Comparison of ENCODE assay signal across 13 cellular contexts in the genomic region with DNA sequence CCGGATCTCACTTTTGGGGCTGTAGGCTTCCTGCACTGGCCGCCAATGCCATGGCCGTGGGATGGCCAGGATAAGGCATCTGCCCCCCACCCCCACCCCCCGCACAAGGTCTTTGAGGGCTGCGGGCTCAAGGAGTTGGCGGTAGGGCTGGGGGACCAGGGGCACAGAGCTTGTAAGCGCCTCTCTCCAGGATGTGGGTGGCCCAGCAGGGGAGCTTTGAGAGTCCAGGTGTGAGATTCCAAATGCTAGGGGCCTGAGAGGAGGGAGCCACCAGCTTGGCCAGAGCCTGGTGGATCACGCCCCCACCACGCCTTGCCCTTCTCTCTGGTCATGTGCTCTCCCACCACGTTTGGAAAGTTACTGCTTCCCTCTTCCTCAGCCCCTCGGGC. TPM values are rescaled to one million over a fixed set of nuclear protein-coding genes. Genes with fewer than 3 reads are reported as not detected.
DNase-seq lines count a peak whose midpoint lies in the region; ATAC-seq, FAIRE-seq and TF ChIP-seq lines count a peak whose summit lies in the region.
"Had no signal": no experiment of that assay in that cellular context is flagged by ENCODE, and none has a peak within 500 bp of the region (broad histone marks: within the 10 kb centered on the region; RNA-seq: fewer than 3 reads in every experiment).

No MANE protein-coding gene starts in this region.

- H4K8ac ChIP-seq in H1 (ENCODE audit: extremely low read depth, insufficient read depth, low read length), result peak overlapping the region; percentile 75; the same call in 1 of the 2 replicates

- peaks cover 53% of the 10 kb centered on the region for H3K4me1 Mint-ChIP-seq in activated CD8-positive, alpha-beta memory T cell treated with anti-CD3 and anti-CD28 coated beads, Interleukin-2, amount 10 ng/mL, durations not matched to agents 7 days and 5 days

- no peak overlapping the region for H2AK5ac ChIP-seq in H1 (ENCODE audit: low read depth, low read length)

- no peak overlapping the region for H2BK5ac ChIP-seq in H1 (ENCODE audit: low read depth, low read length)

- H3K27me3 ChIP-seq in H1 (replicated peaks in 1 of 4; ENCODE audit: control insufficient read depth in 3 of 4, extremely low read depth in 1 of 4, insufficient read depth in 3 of 4, low read length in 3 of 4) (no peaks in the 10 kb centered on the region), mucosa of rectum (ENCODE audit: control insufficient read depth in 2 of 2, insufficient read depth in 2 of 2, low read length in 2 of 2) (no peaks in the 10 kb centered on the region), tibial artery (no peaks in the 10 kb centered on the region)
- H3K27me3 ChIP-seq: neural progenitor cell had no signal

- H3K14ac ChIP-seq in H1 (ENCODE audit: insufficient read length), result no peak overlapping the region

- H3K9ac ChIP-seq in H1 (replicated peaks in 1 of 4; ENCODE audit: extremely low read depth in 1 of 4, low read depth in 3 of 4, low read length in 3 of 4) (no peak overlapping the region), mucosa of rectum (ENCODE audit: low read depth in 1 of 2, low read length in 2 of 2) (no peak overlapping the region)
- H3K9ac ChIP-seq: neural progenitor cell had no signal

- H3K56ac ChIP-seq in H1 (replicated peaks; ENCODE audit: insufficient read length, low read depth, low read length), result no peak overlapping the region

- no peak for FAIRE-seq in H1 (lab: Jason Lieb, UNC)
- FAIRE-seq: A204.1 had no signal

- H3K9me3 ChIP-seq in H1 (ENCODE audit: insufficient read depth in 2 of 2, low read depth in 1 of 2, low read length in 1 of 2), result no peaks in the 10 kb centered on the region
- no peaks in the 10 kb centered on the region for H3K9me3 ChIP-seq in mucosa of rectum (ENCODE audit: control insufficient read depth in 2 of 2, low read length in 2 of 2)
- H3K9me3 ChIP-seq in tibial artery, result no peaks in the 10 kb centered on the region

- no peak for TF ChIP-seq RAD21 in H1 (IDR thresholded peaks at IDR 0.05 in 1 of 2, conservative IDR thresholded peaks at IDR 0.05 in 1 of 2; ENCODE audit: low read depth in 2 of 2, low read length in 2 of 2)

- H3K27ac Mint-ChIP-seq in activated CD8-positive, alpha-beta memory T cell treated with anti-CD3 and anti-CD28 coated beads, Interleukin-2, amount 10 ng/mL, durations not matched to agents 7 days and 5 days, result peak overlapping the region; percentile 7
- H3K27ac Mint-ChIP-seq: neural progenitor cell had no signal

- intact Hi-C loops in tibial artery (cut with DNase I; ENCODE audit: low total_unique reads), result no loop called here

- H3K27me3 Mint-ChIP-seq in activated CD8-positive, alpha-beta memory T cell treated with anti-CD3 and anti-CD28 coated beads, Interleukin-2, amount 10 ng/mL, durations not matched to agents 7 days and 5 days, result no peaks in the 10 kb centered on the region

- H3K36me3 Mint-ChIP-seq in activated CD8-positive, alpha-beta memory T cell treated with anti-CD3 and anti-CD28 coated beads, Interleukin-2, amount 10 ng/mL, durations not matched to agents 7 days and 5 days, result peaks cover 5% of the 10 kb centered on the region

- no peak for DNase-seq in activated CD8-positive, alpha-beta memory T cell treated with anti-CD3 and anti-CD28 coated beads, Interleukin-2, amount 10 ng/mL, durations not matched to agents 7 days and 5 days
- DNase-seq in activated CD8-positive, alpha-beta memory T cell treated with anti-CD3 and anti-CD28 coated beads, Interleukin-2, amount 50 U/mL, for 48 hours, result no peak
- DNase-seq in H1 (ENCODE audit: low read depth in 1 of 2, low spot score in 2 of 2) (no peak), tibial artery (no peak), AG08396 (ENCODE audit: low spot score) (no peak), NCI-H2107 treated with DMSO at 0.1 percent for 48 hours (lab: John Stamatoyannopoulos, UW; ENCODE audit: unreplicated experiment) (no peak)
- DNase-seq: activated effector memory CD4-positive, alpha-beta T cell treated with anti-CD3 and anti-CD28 coated beads, Interleukin-2, amount 50 U/mL, for 16 hours; stimulated activated CD4-positive, alpha-beta T cell treated with anti-CD3 and anti-CD28 coated beads, Interleukin-2, amount 100 ng/mL, for 48 hours had no signal

- H3K79me2 ChIP-seq in H1 (ENCODE audit: control insufficient read depth in 1 of 2, insufficient read depth in 2 of 2, low read length in 2 of 2), result peaks cover 34 to 87% of the 10 kb centered on the region in 2 experiments; a peak in 3 of 4 replicates

- no peak overlapping the region for H2BK20ac ChIP-seq in H1 (ENCODE audit: low read length)

- H3K79me1 ChIP-seq in H1 (ENCODE audit: low read depth, low read length), result peaks cover 34% of the 10 kb centered on the region

- no peak overlapping the region for H3K23ac ChIP-seq in H1 (ENCODE audit: insufficient read length)

- no peak overlapping the region for H3K4me3 ChIP-seq in H1 (ENCODE audit: extremely low read depth in 1 of 4, insufficient read depth in 2 of 4, low read depth in 3 of 4, low read length in 4 of 4)
- H3K4me3 ChIP-seq in mucosa of rectum (ENCODE audit: low read length in 2 of 2), result no peak overlapping the region
- no peak overlapping the region for H3K4me3 ChIP-seq in tibial artery
- H3K4me3 ChIP-seq: neural progenitor cell had no signal

- H2BK15ac ChIP-seq in H1 (ENCODE audit: low read length), result no peak overlapping the region

- H2BK12ac ChIP-seq in H1 (ENCODE audit: low read depth, low read length), result no peak overlapping the region

- no peak for ATAC-seq in activated CD8-positive, alpha-beta memory T cell treated with anti-CD3 and anti-CD28 coated beads, Interleukin-2, amount 10 ng/mL, durations not matched to agents 7 days and 5 days
- no peak for ATAC-seq in HG02938 (IDR thresholded peaks at IDR 0.05; ENCODE audit: unreplicated experiment)
- ATAC-seq: activated CD4-positive, CD25-positive, alpha-beta regulatory T cell treated with anti-CD3 and anti-CD28 coated beads, Interleukin-2, amount 50 U/mL, for 24 hours had no signal

- H4K20me1 ChIP-seq in H1 (replicated peaks in 1 of 2; ENCODE audit: control insufficient read depth in 1 of 2, insufficient read depth in 2 of 2, low read length in 2 of 2), result peaks cover 43 to 69% of the 10 kb centered on the region in 2 experiments

- no peak overlapping the region for H3K4me3 Mint-ChIP-seq in activated CD8-positive, alpha-beta memory T cell treated with anti-CD3 and anti-CD28 coated beads, Interleukin-2, amount 10 ng/mL, durations not matched to agents 7 days and 5 days
- H3K4me3 Mint-ChIP-seq: neural progenitor cell had no signal

- no peaks in the 10 kb centered on the region for H3K9me3 Mint-ChIP-seq in activated CD8-positive, alpha-beta memory T cell treated with anti-CD3 and anti-CD28 coated beads, Interleukin-2, amount 10 ng/mL, durations not matched to agents 7 days and 5 days (ENCODE audit: low read depth)
- H3K9me3 Mint-ChIP-seq: neural progenitor cell had no signal

- no peak overlapping the region for H2AFZ ChIP-seq in H1 (ENCODE audit: low read length)
- H2AFZ ChIP-seq: neural progenitor cell had no signal

- TF ChIP-seq CTCF in H1 (IDR thresholded peaks at IDR 0.05; ENCODE audit: control extremely low read depth in 1 of 3, insufficient read depth in 1 of 3, low read depth in 1 of 3, low read length in 3 of 3) (no peak), tibial artery (IDR thresholded peaks at IDR 0.05) (no peak)

- H4K91ac ChIP-seq in H1 (replicated peaks; ENCODE audit: insufficient read length, low read length), result no peak overlapping the region

- 95% methylated on average over 9 of the region's 11 CpGs; no CpG with 5 or more reads in 1 of the 2 experiments for WGBS in H1 (ENCODE audit: extremely low coverage in 1 of 2, insufficient coverage in 1 of 2, insufficient read length in 1 of 2, insufficient replicate concordance in 2 of 2, low coverage in 1 of 2, low lambda C conversion rate in 2 of 2, missing lambda C conversion rate in 1 of 2), 2 experiments

- H3K18ac ChIP-seq in H1 (ENCODE audit: extremely low read depth, low read length), result no peak overlapping the region

- TF ChIP-seq POLR2A in H1 (IDR thresholded peaks at IDR 0.05; ENCODE audit: control extremely low read depth in 1 of 2, low read depth in 2 of 2, low read length in 2 of 2), result no peak

- no peak overlapping the region for H2BK120ac ChIP-seq in H1 (replicated peaks; ENCODE audit: low read depth, low read length)

- CTCF ChIA-PET in activated CD8-positive, alpha-beta memory T cell treated with anti-CD3 and anti-CD28 coated beads, Interleukin-2, amount 10 ng/mL, durations not matched to agents 7 days and 5 days (lab: Charles Lee), result interaction anchor here (1.1 to 1.2 kb wide), 3 partner anchors 39 to 151 kb away, joined by 3 to 8 read pairs (median 3); no protein-coding TSS in a partner anchor
- CTCF ChIA-PET in H1 (lab: Charles Lee; ENCODE audit: partially characterized antibody), result interaction anchor here (0.8 to 7.5 kb wide), 10 partner anchors 8 to 558 kb away, joined by 3 to 43 read pairs (median 3); a partner anchor contains a TSS

- H3K23me2 ChIP-seq in H1 (ENCODE audit: low read depth, low read length), result peaks cover 8% of the 10 kb centered on the region; the same call in 1 of the 2 replicates

- H3K36me3 ChIP-seq in H1 (ENCODE audit: control insufficient read depth in 2 of 4, insufficient read depth in 4 of 4, low read length in 3 of 4) (0 out of 8 replicates have a peak, but pooled peaks cover 0 to 4% (median 0%) of the 10 kb centered on the region in 4 experiments), mucosa of rectum (ENCODE audit: control insufficient read depth in 2 of 2, insufficient read depth in 2 of 2, low read length in 2 of 2) (peaks cover 0 to 3% of the 10 kb centered on the region in 2 donors), tibial artery (peaks cover 0 to 6% (median 0%) of the 10 kb centered on the region in 3 donors)
- H3K36me3 ChIP-seq: neural progenitor cell had no signal

- H3K27ac ChIP-seq in H1 (ENCODE audit: low read depth, low read length) (no peak overlapping the region), mucosa of rectum (ENCODE audit: low read depth in 2 of 2, low read length in 2 of 2) (peak overlapping the region; percentile 42 to 78), tibial artery (peak overlapping the region; percentile 64 to 100)
- H3K27ac ChIP-seq: neural progenitor cell had no signal

- no peak overlapping the region for H4K5ac ChIP-seq in H1 (ENCODE audit: insufficient read length, low read depth, low read length)

- no peak for TF ChIP-seq EP300 in H1 (IDR thresholded peaks at IDR 0.05; ENCODE audit: borderline replicate concordance in 1 of 2, low read depth in 2 of 2, low read length in 2 of 2)

- H3K4me2 ChIP-seq in H1 (ENCODE audit: insufficient read depth in 1 of 2, low read depth in 2 of 2, low read length in 2 of 2), result no peak overlapping the region
- H3K4me2 ChIP-seq: neural progenitor cell had no signal

- H3K4ac ChIP-seq in H1 (replicated peaks; ENCODE audit: insufficient read length, low read depth, low read length), result no peak overlapping the region

- H3K4me1 ChIP-seq in H1 (replicated peaks in 1 of 4; ENCODE audit: control insufficient read depth in 3 of 4, insufficient read depth in 4 of 4, low read length in 3 of 4) (peaks cover 0 to 14% (median 4%) of the 10 kb centered on the region in 4 experiments; a peak in 5 of 7 replicates), mucosa of rectum (ENCODE audit: control insufficient read depth in 2 of 2, insufficient read depth in 2 of 2, low read length in 2 of 2) (peaks cover 56 to 66% of the 10 kb centered on the region in 2 donors), tibial artery (peaks cover 0 to 92% (median 74%) of the 10 kb centered on the region in 4 donors)

- POLR2A ChIA-PET in H1 (lab: Charles Lee; ENCODE audit: partially characterized antibody), result interaction anchor here (1.1 to 1.7 kb wide), 5 partner anchors 10 to 44 kb away, joined by 3 to 7 read pairs (median 4); a partner anchor contains a TSS

RNA-seq across cellular contexts. Expression of a gene that starts 5.0 kb away (rescaled TPM):
- 100 to 1,000 TPM; 162 to 192 TPM for total RNA-seq in activated CD8-positive, alpha-beta memory T cell treated with anti-CD3 and anti-CD28 coated beads, Interleukin-2, amount 10 ng/mL, durations not matched to agents 7 days and 5 days
- total RNA-seq in H1 (2021; fragmentation: NEBNext Ultra II Directional; extraction: Animal tissue kit (Norgen Biotek cat#: 25700)), result 238 and 240 TPM in 2 replicates
- 309 and 386 TPM in 2 replicates for polyA plus RNA-seq in H1 (2011; rRNA removed)
- polyA plus RNA-seq in H1 (2011; cell fraction: cytosol; rRNA removed), result 189 TPM
- polyA plus RNA-seq in H1 (2011; cell fraction: nucleus; rRNA removed), result 205 TPM
- 237 to 356 TPM (median 324 TPM) in 4 replicates for polyA plus RNA-seq in H1 (2012, experiment 1 of 2)
- polyA plus RNA-seq in H1 (2012, experiment 2 of 2), result 408 TPM
- polyA plus RNA-seq in H1 (2013, experiment 1 of 2), result 299 TPM
- 331 TPM for polyA plus RNA-seq in H1 (2013, experiment 2 of 2)
- polyA minus RNA-seq in H1 (2011; rRNA and poly(A)+ RNA removed), result 242 and 320 TPM in 2 replicates
- 169 TPM for polyA minus RNA-seq in H1 (2011; cell fraction: cytosol; rRNA and poly(A)+ RNA removed)
- 74.6 TPM for polyA minus RNA-seq in H1 (2011; cell fraction: nucleus; rRNA and poly(A)+ RNA removed)

RNA-seq across cellular contexts. Expression of a gene that starts 18.4 kb away (rescaled TPM):
- total RNA-seq in activated CD8-positive, alpha-beta memory T cell treated with anti-CD3 and anti-CD28 coated beads, Interleukin-2, amount 10 ng/mL, durations not matched to agents 7 days and 5 days, result 10 to 100 TPM; 48.4 to 52.1 TPM
- total RNA-seq in H1 (2021; fragmentation: NEBNext Ultra II Directional; extraction: Animal tissue kit (Norgen Biotek cat#: 25700)), result 39.3 and 44.3 TPM in 2 replicates
- polyA plus RNA-seq in H1 (2011; rRNA removed), result 34.0 and 49.6 TPM in 2 replicates
- 36.2 TPM for polyA plus RNA-seq in H1 (2011; cell fraction: cytosol; rRNA removed)
- 40.4 TPM for polyA plus RNA-seq in H1 (2011; cell fraction: nucleus; rRNA removed)
- 25.9 to 42.8 TPM (median 40.6 TPM) in 4 replicates for polyA plus RNA-seq in H1 (2012, experiment 1 of 2)
- 24.6 TPM for polyA plus RNA-seq in H1 (2012, experiment 2 of 2)
- polyA plus RNA-seq in H1 (2013, experiment 1 of 2), result 53.6 TPM
- polyA plus RNA-seq in H1 (2013, experiment 2 of 2), result 49.6 TPM
- 16.0 and 16.2 TPM in 2 replicates for polyA minus RNA-seq in H1 (2011; rRNA and poly(A)+ RNA removed)
- 19.6 TPM for polyA minus RNA-seq in H1 (2011; cell fraction: cytosol; rRNA and poly(A)+ RNA removed)
- 38.7 TPM for polyA minus RNA-seq in H1 (2011; cell fraction: nucleus; rRNA and poly(A)+ RNA removed)
